ENCODE assay signal across 8 cellular contexts in the genomic region with DNA sequence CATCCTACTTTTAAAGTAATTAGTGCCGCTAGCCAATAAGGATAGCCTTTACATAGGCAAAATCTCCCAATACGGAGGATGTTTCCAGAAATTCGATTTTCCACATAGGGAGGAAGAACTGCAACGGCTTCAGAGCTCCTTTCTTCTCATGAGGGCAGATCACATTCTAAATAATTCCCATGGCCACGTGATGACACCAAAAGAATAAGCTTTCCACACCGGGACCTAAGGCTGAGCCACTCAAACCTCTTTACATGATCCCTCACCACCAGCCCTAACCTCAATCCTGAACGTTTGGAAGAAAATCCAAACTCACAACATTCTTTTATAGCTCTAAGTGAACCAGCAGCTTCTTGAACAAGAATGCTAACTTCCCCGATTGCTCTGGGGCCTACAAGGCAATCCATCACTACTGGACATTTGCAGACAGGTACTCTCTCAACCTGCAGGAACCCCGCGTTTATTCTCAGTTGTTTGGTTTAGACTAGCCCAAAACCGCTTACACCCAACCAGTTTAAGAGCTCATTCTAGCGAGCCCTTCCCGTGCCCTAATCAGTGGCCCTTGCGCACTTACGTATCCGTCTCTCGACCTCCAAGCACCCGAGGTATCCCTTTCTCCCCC. TPM values are rescaled to one million over a fixed set of nuclear protein-coding genes. Genes with fewer than 3 reads are reported as not detected.
DNase-seq lines count a peak whose midpoint lies in the region; ATAC-seq, FAIRE-seq and TF ChIP-seq lines count a peak whose summit lies in the region.

No MANE protein-coding gene starts in this region.

- peaks cover 28% of the 10 kb centered on the region; the same call in 2 of the 3 replicates for H3K4me1 ChIP-seq in A549
- H3K4me1 ChIP-seq in endodermal cell (ENCODE audit: control insufficient read depth, insufficient read depth, low read length) = peaks cover 6% of the 10 kb centered on the region

- CTCF ChIA-PET in A549 (lab: Yijun Ruan, JAX) = interaction anchor here (0.7 to 3.9 kb wide), 12 partner anchors 10 to 93 kb away, joined by 3 to 25 read pairs (median 7); a partner anchor contains a TSS

- H3K4me3 Mint-ChIP-seq in endodermal cell = peak overlapping the region; percentile 92

- peaks cover 14% of the 10 kb centered on the region for H3K36me3 Mint-ChIP-seq in endodermal cell (ENCODE audit: low read depth)

- H3K4me3 ChIP-seq in A549 (peak overlapping the region; percentile 75), GM12865 (ENCODE audit: low read depth, low read length) (peak overlapping the region; percentile 57), endodermal cell (ENCODE audit: low read length) (peak overlapping the region; percentile 92), neural cell (ENCODE audit: low read length) (peak overlapping the region; percentile 81)

- ATAC-seq in A549 = no peak; a peak in 1 of 6 replicates
- no peak for ATAC-seq in GM21526 (IDR thresholded peaks at IDR 0.05; ENCODE audit: low FRiP score, unreplicated experiment)

- FAIRE-seq in A549 (lab: Jason Lieb, UNC) = no peak

- peak overlapping the region; percentile 47 for H2AFZ ChIP-seq in neural cell (ENCODE audit: low read depth, low read length)

- peak overlapping the region; percentile 96 for H3K27ac Mint-ChIP-seq in endodermal cell

- H3K9me2 ChIP-seq in neural cell (ENCODE audit: insufficient read depth, low read length) = no peaks in the 10 kb centered on the region

- 13% methylated on average over 18 of the region's 18 CpGs for WGBS in A549 (ENCODE audit: missing lambda C conversion rate)
- whole genome bisulfite sequencing in endodermal cell (ENCODE audit: insufficient coverage in 1 of 2, insufficient read length in 1 of 2), 2 experiments = 5 to 6% methylated on average over 9 to 18 of the region's 18 CpGs

- H3F3A ChIP-seq in neural cell (ENCODE audit: insufficient read depth, low read length, poor library complexity, severe bottlenecking) = no peaks in the 10 kb centered on the region

- TF ChIP-seq CTCF in A549 (IDR thresholded peaks at IDR 0.05) = no peak
- TF ChIP-seq CTCF in GM12865 (IDR thresholded peaks at IDR 0.05; ENCODE audit: insufficient read depth, low read depth, low read length, missing control alignments) = no peak
- no peak for TF ChIP-seq CTCF in endodermal cell (conservative IDR thresholded peaks at IDR 0.05)
- TF ChIP-seq CTCF in neural cell (IDR thresholded peaks at IDR 0.05; ENCODE audit: poor library complexity, severe bottlenecking) = no peak

- H3K4me2 ChIP-seq in A549 (peak overlapping the region; percentile 80), neural cell (ENCODE audit: low read length) (peak overlapping the region; percentile 60)

- TF ChIP-seq RAD21 in A549 (conservative IDR thresholded peaks at IDR 0.05 in 1 of 2, IDR thresholded peaks at IDR 0.05 in 1 of 2) (no peak), neural cell (conservative IDR thresholded peaks at IDR 0.05) (no peak)

- POLR2A ChIA-PET in A549 (lab: Yijun Ruan, JAX) = interaction anchor here (0.6 to 4.2 kb wide), 9 partner anchors 10 to 1117 kb away, joined by 3 to 90 read pairs (median 5); a partner anchor contains a TSS

- peaks cover 4% of the 10 kb centered on the region for H3K27me3 Mint-ChIP-seq in endodermal cell (ENCODE audit: insufficient read depth)

- H3K9ac ChIP-seq in endodermal cell (ENCODE audit: extremely low read depth, low read length, poor library complexity, severe bottlenecking) (peak overlapping the region; percentile 59), neural cell (ENCODE audit: low read length) (peak overlapping the region; percentile 79)

- H3K79me2 ChIP-seq in neural cell (replicated peaks; ENCODE audit: insufficient read depth, low read length) = peaks cover 7% of the 10 kb centered on the region

- no peak for TF ChIP-seq POLR2A in A549 (IDR thresholded peaks at IDR 0.05; ENCODE audit: low read length)

- H3K27me3 ChIP-seq in endodermal cell (ENCODE audit: control insufficient read depth, insufficient read depth, low read length, poor library complexity, severe bottlenecking) (no peaks in the 10 kb centered on the region), neural cell (ENCODE audit: insufficient read depth, low read depth, low read length) (no peaks in the 10 kb centered on the region)

- TF ChIP-seq EP300 in A549 (IDR thresholded peaks at IDR 0.05) = no peak
- no peak for TF ChIP-seq EP300 in neural cell (conservative IDR thresholded peaks at IDR 0.05; ENCODE audit: poor library complexity, severe bottlenecking)

- H3K4me1 Mint-ChIP-seq in endodermal cell = peaks cover 43% of the 10 kb centered on the region

- H3K36me3 ChIP-seq in endodermal cell (ENCODE audit: control insufficient read depth, insufficient read depth, low read length) = peaks cover 15% of the 10 kb centered on the region
- H3K36me3 ChIP-seq in neural cell (ENCODE audit: insufficient read depth, low read length) = no peaks in the 10 kb centered on the region

- H3K9me3 Mint-ChIP-seq in endodermal cell = no peaks in the 10 kb centered on the region

- H4K20me1 ChIP-seq in neural cell (ENCODE audit: insufficient read depth) = no peaks in the 10 kb centered on the region

- DNase-seq in A549 (ENCODE audit: low read depth in 1 of 2, low spot score in 1 of 2) = peak in 1 of 2 experiments; percentile 19
- peak; percentile 45 for DNase-seq in GM12865 (ENCODE audit: low read depth)
- peak; percentile 84 for DNase-seq in RKO (ENCODE audit: low spot score)
- no peak for DNase-seq in endodermal cell
- no peak for DNase-seq in NCI-H1417 treated with DMSO at 0.1 percent for 48 hours (lab: John Stamatoyannopoulos, UW)
- DNase-seq in UCSD-AML1 (lab: John Stamatoyannopoulos, UW; ENCODE audit: unreplicated experiment) = no peak

- H3K27ac ChIP-seq in A549 (peak overlapping the region; percentile 89 to 98), endodermal cell (ENCODE audit: low read depth, low read length) (no peak overlapping the region), neural cell (ENCODE audit: low read length) (peak overlapping the region; percentile 59)

- H3K9me3 ChIP-seq in A549 = no peaks in the 10 kb centered on the region
- H3K9me3 ChIP-seq in endodermal cell (ENCODE audit: control insufficient read depth, low read length) = no peaks in the 10 kb centered on the region
- no peaks in the 10 kb centered on the region for H3K9me3 ChIP-seq in neural cell (ENCODE audit: low read length)

TF ChIP-seq in A549, 52 proteins besides CTCF, POLR2A, EP300 and RAD21 (continues in another document):
- no peak for TF ChIP-seq ZNF302 (CRISPR knock-in tag; IDR thresholded peaks at IDR 0.05)
- TF ChIP-seq, protein P1, sequence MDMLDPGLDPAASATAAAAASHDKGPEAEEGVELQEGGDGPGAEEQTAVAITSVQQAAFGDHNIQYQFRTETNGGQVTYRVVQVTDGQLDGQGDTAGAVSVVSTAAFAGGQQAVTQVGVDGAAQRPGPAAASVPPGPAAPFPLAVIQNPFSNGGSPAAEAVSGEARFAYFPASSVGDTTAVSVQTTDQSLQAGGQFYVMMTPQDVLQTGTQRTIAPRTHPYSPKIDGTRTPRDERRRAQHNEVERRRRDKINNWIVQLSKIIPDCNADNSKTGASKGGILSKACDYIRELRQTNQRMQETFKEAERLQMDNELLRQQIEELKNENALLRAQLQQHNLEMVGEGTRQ (IDR thresholded peaks at IDR 0.05) = peak; percentile 48
- no peak for TF ChIP-seq ZFP36 (IDR thresholded peaks at IDR 0.05; ENCODE audit: borderline replicate concordance, partially characterized antibody)

TF ChIP-seq in neural cell, 6 proteins besides CTCF, POLR2A, EP300 and RAD21 (continues in another document):
- no peak for TF ChIP-seq EZH2 (IDR thresholded peaks at IDR 0.05; ENCODE audit: borderline replicate concordance, insufficient read depth, low read length, poor library complexity, severe bottlenecking)

RNA-seq across cellular contexts. Expression of a gene that starts 0.9 kb away (rescaled TPM):
- polyA plus RNA-seq in A549 (2011; rRNA removed) (26.2 and 31.6 TPM in 2 replicates), A549 (2017; fragmentation: RNase III; extraction: RNeasy Plus Mini Kit Qiagen cat#74134 plus additional on column Dnase treatment) (23.1 to 25.0 TPM (median 24.2 TPM) in 3 replicates), neural cell (105 and 132 TPM in 2 replicates)
- polyA plus RNA-seq in A549 (2012; cell fraction: cytosol; rRNA removed) = 8.2 and 8.9 TPM in 2 replicates
- 17.7 and 32.2 TPM in 2 replicates for polyA plus RNA-seq in A549 (2012; cell fraction: nucleus; rRNA removed)
- polyA minus RNA-seq in A549 (2011; rRNA and poly(A)+ RNA removed) = 12.0 and 14.0 TPM in 2 replicates
- 100 to 1,000 TPM in 1 of 2 donors, 10 to 100 TPM in 1; 62.2 to 103 TPM for total RNA-seq in endodermal cell
- 43.4 TPM for polyA plus RNA-seq in endodermal cell (2013, experiment 1 of 2)
- 41.2 TPM for polyA plus RNA-seq in endodermal cell (2013, experiment 2 of 2)
- polyA minus RNA-seq in neural cell = 60.9 and 80.0 TPM in 2 replicates

RNA-seq across cellular contexts. Expression of a gene that starts 58.2 kb away (rescaled TPM):
- polyA plus RNA-seq in A549 (2011; rRNA removed) (23.1 and 41.6 TPM in 2 replicates), A549 (2017; fragmentation: RNase III; extraction: RNeasy Plus Mini Kit Qiagen cat#74134 plus additional on column Dnase treatment) (31.8 to 34.3 TPM (median 32.7 TPM) in 3 replicates), neural cell (18.8 and 24.3 TPM in 2 replicates)
- polyA plus RNA-seq in A549 (2012; cell fraction: cytosol; rRNA removed) = 5.3 and 6.4 TPM in 2 replicates
- polyA plus RNA-seq in A549 (2012; cell fraction: nucleus; rRNA removed) = 4.0 and 10.8 TPM in 2 replicates
- 36.2 and 57.4 TPM in 2 replicates for polyA minus RNA-seq in A549 (2011; rRNA and poly(A)+ RNA removed)
- 10 to 100 TPM; 39.4 to 80.0 TPM for total RNA-seq in endodermal cell
- polyA plus RNA-seq in endodermal cell (2013, experiment 1 of 2) = 28.8 TPM
- polyA plus RNA-seq in endodermal cell (2013, experiment 2 of 2) = 28.2 TPM
- 32.6 and 36.0 TPM in 2 replicates for polyA minus RNA-seq in neural cell

Comparison
In these comparisons a context has a peak if more than half of its experiments do, and no peak if none do; other contexts are left out.
1. DNase-seq: peak in GM12865 (single experiment) and RKO (single experiment); none in endodermal cell (single experiment), NCI-H1417 treated with DMSO at 0.1 percent for 48 hours (single experiment) and UCSD-AML1 (single experiment).
2. Peak in every context shown above with its lines, with median percentiles within 50 percentile points of each other: H3K4me3 ChIP-seq.